Comparison of ENCODE assay signal across 6 cellular contexts in the genomic region with DNA sequence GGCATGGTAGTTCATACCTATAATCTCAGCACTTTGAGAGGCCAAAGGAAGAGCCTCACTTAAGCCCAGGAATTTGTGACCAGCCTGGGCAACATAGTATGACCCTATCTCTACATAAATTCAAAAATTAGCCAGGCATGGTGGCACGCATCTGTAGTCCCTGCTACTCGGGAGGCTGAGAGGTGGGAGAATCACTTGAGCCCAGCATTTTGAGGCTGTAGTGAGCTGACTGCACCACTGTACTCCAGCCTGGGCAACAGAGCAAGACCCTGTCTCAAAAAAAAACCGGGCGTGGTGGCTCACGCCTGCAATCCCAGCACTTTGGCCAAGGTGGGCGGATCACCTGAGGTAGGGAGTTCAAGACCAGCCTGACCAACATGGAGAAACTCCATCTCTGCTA. TPM values are rescaled to one million over a fixed set of nuclear protein-coding genes. Genes with fewer than 3 reads are reported as not detected.
"Had no signal": no experiment of that assay in that cellular context is flagged by ENCODE, and none has a peak within 500 bp of the region (broad histone marks: within the 10 kb centered on the region; RNA-seq: fewer than 3 reads in every experiment).

No MANE protein-coding gene starts in this region.

- H3K4me3 ChIP-seq: HAP-1 had no signal

- H3K27ac Mint-ChIP-seq: IgD-negative memory B cell had no signal

- H3K4me1 Mint-ChIP-seq: IgD-negative memory B cell had no signal

- H3K4me3 Mint-ChIP-seq: IgD-negative memory B cell had no signal

- H3K9me3 ChIP-seq: HAP-1 had no signal

- H3K36me3 ChIP-seq: HAP-1 had no signal

- DNase-seq: GOT3, H7, KBM-7 had no signal

- H3K36me3 Mint-ChIP-seq: IgD-negative memory B cell had no signal

- ATAC-seq: HCT116 had no signal

RNA-seq across cellular contexts. Expression of gene PARD3, which starts 19.8 kb away (rescaled TPM):
- polyA plus RNA-seq: IgD-negative memory B cell had no signal
